24 cellular contexts compared by ENCODE assay signal in genomic region chr9:136825295-136826187, GRCh38. TPM values are rescaled to one million over a fixed set of nuclear protein-coding genes. Genes with fewer than 3 reads are reported as not detected.
DNase-seq lines count a peak whose midpoint lies in the region; ATAC-seq and TF ChIP-seq lines count a peak whose summit lies in the region.
"Had no signal": no experiment of that assay in that cellular context is flagged by ENCODE, and none has a peak within 500 bp of the region (broad histone marks: within the 10 kb centered on the region; RNA-seq: fewer than 3 reads in every experiment).

No MANE protein-coding gene starts in this region.

- no peak overlapping the region for H3K9ac ChIP-seq in endodermal cell (ENCODE audit: extremely low read depth, low read length, poor library complexity, severe bottlenecking)

- H3K36me3 Mint-ChIP-seq in endodermal cell (ENCODE audit: low read depth), result peaks cover 38% of the 10 kb centered on the region
- H3K36me3 Mint-ChIP-seq: IgD-negative memory B cell had no signal

- peaks cover 3% of the 10 kb centered on the region for H3K27me3 Mint-ChIP-seq in endodermal cell (ENCODE audit: insufficient read depth)
- H3K27me3 Mint-ChIP-seq: B cell; CD4-positive, CD25-positive, alpha-beta regulatory T cell; IgD-negative memory B cell had no signal

- peaks cover 5% of the 10 kb centered on the region for H3K4me1 ChIP-seq in right cardiac atrium (ENCODE audit: control insufficient read depth, insufficient read depth, low read length)
- peaks cover 16% of the 10 kb centered on the region for H3K4me1 ChIP-seq in left ventricle myocardium inferior
- peaks cover 3% of the 10 kb centered on the region for H3K4me1 ChIP-seq in endodermal cell (ENCODE audit: control insufficient read depth, insufficient read depth, low read length)
- H3K4me1 ChIP-seq in aorta (ENCODE audit: control insufficient read depth in 1 of 2, insufficient read depth in 2 of 2, low read length in 2 of 2), result no peaks in the 10 kb centered on the region
- peaks cover 6% of the 10 kb centered on the region for H3K4me1 ChIP-seq in upper lobe of right lung
- H3K4me1 ChIP-seq in ascending aorta, result peaks cover 0 to 8% of the 10 kb centered on the region in 2 donors

- peaks cover 9% of the 10 kb centered on the region for H3K4me1 Mint-ChIP-seq in endodermal cell

- TF ChIP-seq CTCF in left ventricle myocardium inferior (IDR thresholded peaks at IDR 0.05; ENCODE audit: borderline replicate concordance) (no peak), endodermal cell (conservative IDR thresholded peaks at IDR 0.05) (peak; percentile 31), upper lobe of right lung (IDR thresholded peaks at IDR 0.05) (no peak), ascending aorta (IDR thresholded peaks at IDR 0.05) (no peak)

- H3K4me3 ChIP-seq in right cardiac atrium (ENCODE audit: low read length) (no peak overlapping the region), left ventricle myocardium inferior (no peak overlapping the region), endodermal cell (ENCODE audit: low read length) (no peak overlapping the region), aorta (ENCODE audit: low read length in 2 of 2) (no peak overlapping the region), upper lobe of right lung (no peak overlapping the region), ascending aorta (no peak overlapping the region)
- H3K4me3 ChIP-seq: MG63 had no signal

- ATAC-seq in right cardiac atrium, result no peak
- no peak for ATAC-seq in aorta (ENCODE audit: low FRiP score)
- no peak for ATAC-seq in upper lobe of right lung

- intact Hi-C loops in right cardiac atrium (cut with DNase I), result no loop called here
- intact Hi-C loops in left ventricle myocardium inferior (cut with micrococcal nuclease), result no loop called here
- intact Hi-C loops in aorta (cut with DNase I), result no loop called here
- intact Hi-C loops in upper lobe of right lung (cut with DNase I), result no loop called here
- intact Hi-C loops in ascending aorta (cut with DNase I), result no loop called here

- no peak overlapping the region for H3K4me3 Mint-ChIP-seq in endodermal cell
- H3K4me3 Mint-ChIP-seq: B cell; CD4-positive, CD25-positive, alpha-beta regulatory T cell; IgD-negative memory B cell had no signal

- H3K9me3 ChIP-seq in right cardiac atrium (ENCODE audit: control insufficient read depth, low read length) (no peaks in the 10 kb centered on the region), left ventricle myocardium inferior (replicated peaks) (no peaks in the 10 kb centered on the region), endodermal cell (ENCODE audit: control insufficient read depth, low read length) (no peaks in the 10 kb centered on the region), aorta (ENCODE audit: control insufficient read depth, low read length) (no peaks in the 10 kb centered on the region), upper lobe of right lung (no peaks in the 10 kb centered on the region), ascending aorta (no peaks in the 10 kb centered on the region)
- H3K9me3 ChIP-seq: MG63 had no signal

- no peak overlapping the region for H3K27ac ChIP-seq in right cardiac atrium (ENCODE audit: low read length)
- no peak overlapping the region for H3K27ac ChIP-seq in left ventricle myocardium inferior (replicated peaks)
- H3K27ac ChIP-seq in endodermal cell (ENCODE audit: low read depth, low read length), result no peak overlapping the region
- no peak overlapping the region for H3K27ac ChIP-seq in aorta (ENCODE audit: low read depth in 1 of 2, low read length in 2 of 2)
- H3K27ac ChIP-seq in upper lobe of right lung, result no peak overlapping the region
- H3K27ac ChIP-seq in ascending aorta, result no peak overlapping the region
- H3K27ac ChIP-seq: HL-60 had no signal

- no peak overlapping the region for H3K27ac Mint-ChIP-seq in endodermal cell
- H3K27ac Mint-ChIP-seq: B cell; CD4-positive, CD25-positive, alpha-beta regulatory T cell; IgD-negative memory B cell had no signal

- WGBS in right cardiac atrium, result 91% methylated on average over 44 of the region's 44 CpGs
- WGBS in endodermal cell (ENCODE audit: insufficient coverage in 1 of 2, insufficient read length in 1 of 2), 2 experiments, result 94 to 95% methylated on average over 30 to 44 of the region's 44 CpGs
- 88 to 91% methylated on average over 44 of the region's 44 CpGs for WGBS in aorta, 2 donors

- H3K36me3 ChIP-seq in left ventricle myocardium inferior, result peaks cover 67% of the 10 kb centered on the region
- H3K36me3 ChIP-seq in endodermal cell (ENCODE audit: control insufficient read depth, insufficient read depth, low read length), result peaks cover 62% of the 10 kb centered on the region
- peaks cover 0 to 3% of the 10 kb centered on the region in 2 donors for H3K36me3 ChIP-seq in aorta (ENCODE audit: control insufficient read depth in 1 of 2, insufficient read depth in 2 of 2, low read length in 1 of 2)
- peaks cover 53% of the 10 kb centered on the region for H3K36me3 ChIP-seq in upper lobe of right lung
- peaks cover 51 to 64% of the 10 kb centered on the region in 2 donors for H3K36me3 ChIP-seq in ascending aorta

- H3K9me3 Mint-ChIP-seq in endodermal cell, result no peaks in the 10 kb centered on the region
- H3K9me3 Mint-ChIP-seq: CD4-positive, CD25-positive, alpha-beta regulatory T cell; IgD-negative memory B cell had no signal

- DNase-seq in right cardiac atrium, result peak in 2 of 3 donors; percentile 12 to 50
- DNase-seq in left ventricle myocardium inferior, result no peak
- DNase-seq in endodermal cell, result no peak
- peak; percentile 44 to 55 for DNase-seq in aorta
- DNase-seq in upper lobe of right lung, result no peak
- no peak for DNase-seq in ascending aorta (ENCODE audit: low spot score in 2 of 2)
- DNase-seq: CD4-positive, CD25-positive, alpha-beta regulatory T cell; COR-L47; DMS 273 treated with DMSO at 0.1 percent for 48 hours; DND-41; H7; Kasumi-1; MG63; NCI-H1048; NCI-H1436; NCI-H1930; NCI-H345; NCI-H524 treated with DMSO at 0.1 percent for 48 hours; SIG-M5 had no signal

- H3K27me3 ChIP-seq in right cardiac atrium (ENCODE audit: control insufficient read depth, insufficient read depth) (no peaks in the 10 kb centered on the region), left ventricle myocardium inferior (ENCODE audit: low read depth) (no peaks in the 10 kb centered on the region), endodermal cell (ENCODE audit: control insufficient read depth, insufficient read depth, low read length, poor library complexity, severe bottlenecking) (no peaks in the 10 kb centered on the region), aorta (ENCODE audit: control insufficient read depth in 1 of 2, insufficient read depth in 2 of 2, low read length in 1 of 2) (no peaks in the 10 kb centered on the region), upper lobe of right lung (no peaks in the 10 kb centered on the region), ascending aorta (no peaks in the 10 kb centered on the region)
- H3K27me3 ChIP-seq: MG63 had no signal

RNA-seq across cellular contexts. Expression of gene AJM1, which starts 16.7 kb away (rescaled TPM):
- total RNA-seq in right cardiac atrium (10 to 100 TPM in 1 of 4 donors, 1 to 10 TPM in 3; 4.4 to 11.5 (median 8.0) TPM), left ventricle myocardium inferior (7.7 TPM), endodermal cell (1 to 10 TPM; 1.4 to 3.5 TPM), aorta (1 to 10 TPM; 6.1 to 6.2 TPM), upper lobe of right lung (2.7 TPM), ascending aorta (5.9 TPM)
- polyA plus RNA-seq in right cardiac atrium (4.3 TPM), aorta (10 to 100 TPM in 1 of 2 donors, under 1 TPM in 1; 0.63 to 26.9 TPM)
- 1.9 TPM for polyA plus RNA-seq in endodermal cell (2013, experiment 1 of 2)
- 1.7 TPM for polyA plus RNA-seq in endodermal cell (2013, experiment 2 of 2)

RNA-seq across cellular contexts. Expression of gene RABL6, which starts 17.8 kb away (rescaled TPM):
- total RNA-seq in right cardiac atrium, result 10 to 100 TPM; 67.3 to 73.6 (median 71.6) TPM
- polyA plus RNA-seq in right cardiac atrium, result 87.2 TPM
- total RNA-seq in left ventricle myocardium inferior, result 64.1 TPM
- 100 to 1,000 TPM; 159 to 206 TPM for total RNA-seq in endodermal cell
- polyA plus RNA-seq in endodermal cell (2013, experiment 1 of 2), result 128 TPM
- polyA plus RNA-seq in endodermal cell (2013, experiment 2 of 2), result 116 TPM
- total RNA-seq in aorta, result 10 to 100 TPM; 47.2 to 52.0 TPM
- 10 to 100 TPM; 31.3 to 76.1 TPM for polyA plus RNA-seq in aorta
- 68.2 TPM for total RNA-seq in upper lobe of right lung
- 70.9 TPM for total RNA-seq in ascending aorta

RNA-seq across cellular contexts. Expression of gene PHPT1, which starts 23.7 kb away (rescaled TPM):
- total RNA-seq in right cardiac atrium (100 to 1,000 TPM; 176 to 227 (median 203) TPM), left ventricle myocardium inferior (349 TPM), endodermal cell (100 to 1,000 TPM; 107 to 122 TPM), aorta (10 to 100 TPM; 65.6 to 84.1 TPM), upper lobe of right lung (82.1 TPM), ascending aorta (108 TPM)
- polyA plus RNA-seq in right cardiac atrium (329 TPM), aorta (100 to 1,000 TPM; 129 to 165 TPM)
- 171 TPM for polyA plus RNA-seq in endodermal cell (2013, experiment 1 of 2)
- 174 TPM for polyA plus RNA-seq in endodermal cell (2013, experiment 2 of 2)

RNA-seq across cellular contexts. Expression of gene MAMDC4, which starts 26.6 kb away (rescaled TPM):
- total RNA-seq in right cardiac atrium (10 to 100 TPM in 1 of 4 donors, 1 to 10 TPM in 3; 3.0 to 10.8 (median 5.8) TPM), left ventricle myocardium inferior (13.4 TPM), endodermal cell (10 to 100 TPM in 1 of 2 donors, 1 to 10 TPM in 1; 6.8 to 15.4 TPM), aorta (1 to 10 TPM; 2.4 to 5.0 TPM), upper lobe of right lung (12.9 TPM), ascending aorta (5.0 TPM)
- polyA plus RNA-seq in right cardiac atrium (5.2 TPM), aorta (10 to 100 TPM in 1 of 2 donors, 1 to 10 TPM in 1; 2.6 to 19.0 TPM)
- 11.5 TPM for polyA plus RNA-seq in endodermal cell (2013, experiment 1 of 2)
- 9.9 TPM for polyA plus RNA-seq in endodermal cell (2013, experiment 2 of 2)

RNA-seq across cellular contexts. Expression of gene CCDC183, which starts 29.4 kb away (rescaled TPM):
- total RNA-seq in right cardiac atrium (1 to 10 TPM; 2.0 to 5.0 (median 2.6) TPM), left ventricle myocardium inferior (2.1 TPM), endodermal cell (10 to 100 TPM; 10.9 to 13.4 TPM), aorta (under 1 TPM; 0.45 to 0.58 TPM), upper lobe of right lung (4.0 TPM), ascending aorta (not detected)
- polyA plus RNA-seq in right cardiac atrium (3.8 TPM), aorta (under 1 TPM; 0.46 to 0.50 TPM)
- polyA plus RNA-seq in endodermal cell (2013, experiment 1 of 2), result 4.6 TPM
- polyA plus RNA-seq in endodermal cell (2013, experiment 2 of 2), result 5.1 TPM
- total RNA-seq: HT1080, RPMI7951 had no signal

Comparison
In these comparisons a context has a peak if more than half of its experiments do, and no peak if none do; other contexts are left out.
1. DNase-seq: peak in right cardiac atrium (2 of 3) and aorta (2 of 2); none in left ventricle myocardium inferior (single experiment), endodermal cell (single experiment), upper lobe of right lung (single experiment) and ascending aorta (0 of 2).